Comparison of ENCODE assay signal across 8 cellular contexts in genomic region chr7:30252885-30253795, GRCh38. TPM values are rescaled to one million over a fixed set of nuclear protein-coding genes. Genes with fewer than 3 reads are reported as not detected.
DNase-seq lines count a peak whose midpoint lies in the region; ATAC-seq and TF ChIP-seq lines count a peak whose summit lies in the region.

No MANE protein-coding gene starts in this region.

- no peak for ATAC-seq in HG02852 (IDR thresholded peaks at IDR 0.05; ENCODE audit: unreplicated experiment)
- no peak for ATAC-seq in CD4-positive, alpha-beta T cell (ENCODE audit: poor library complexity)
- ATAC-seq in CD8-positive, alpha-beta T cell: no peak

- intact Hi-C loops in dorsolateral prefrontal cortex (cut with DNase I) (no loop called here), ovary (cut with DNase I) (no loop called here)
- intact Hi-C loops in CD4-positive, alpha-beta T cell (cut with DNase I, micrococcal nuclease): no loop called here
- intact Hi-C loops in CD8-positive, alpha-beta T cell (cut with DNase I, micrococcal nuclease): no loop called here

- H3K36me3 ChIP-seq in ovary: no peaks in the 10 kb centered on the region
- no peaks in the 10 kb centered on the region for H3K36me3 ChIP-seq in CD8-positive, alpha-beta T cell (ENCODE audit: insufficient read depth, low read length)

- no peaks in the 10 kb centered on the region for H3K36me3 Mint-ChIP-seq in CD4-positive, alpha-beta T cell (ENCODE audit: low read depth)
- no peaks in the 10 kb centered on the region for H3K36me3 Mint-ChIP-seq in CD8-positive, alpha-beta T cell

- no peak for TF ChIP-seq POLR2A in ovary (IDR thresholded peaks at IDR 0.05)

- TF ChIP-seq CTCF in dorsolateral prefrontal cortex (IDR thresholded peaks at IDR 0.05 in 54 of 56, conservative IDR thresholded peaks at IDR 0.05 in 2 of 56; ENCODE audit: low read depth in 1 of 56, partially characterized antibody in 56 of 56) (no peak), ovary (IDR thresholded peaks at IDR 0.05) (no peak)
- no peak for TF ChIP-seq CTCF in CD4-positive, alpha-beta T cell (IDR thresholded peaks at IDR 0.05)
- TF ChIP-seq CTCF in CD8-positive, alpha-beta T cell (IDR thresholded peaks at IDR 0.05): no peak

- peaks cover 4% of the 10 kb centered on the region for H3K4me1 ChIP-seq in ovary (ENCODE audit: insufficient read depth)
- peaks cover 8% of the 10 kb centered on the region for H3K4me1 ChIP-seq in CD8-positive, alpha-beta T cell (ENCODE audit: insufficient read depth, low read length)

- H3K27me3 ChIP-seq in dorsolateral prefrontal cortex (no peaks in the 10 kb centered on the region), ovary (no peaks in the 10 kb centered on the region)
- H3K27me3 ChIP-seq in CD4-positive, alpha-beta T cell (ENCODE audit: control insufficient read depth, insufficient read depth, low read length): no peaks in the 10 kb centered on the region
- H3K27me3 ChIP-seq in CD8-positive, alpha-beta T cell (ENCODE audit: insufficient read depth, low read length): no peaks in the 10 kb centered on the region

- DNase-seq in DMS53 treated with DMSO at 0.1 percent for 48 hours (lab: John Stamatoyannopoulos, UW; ENCODE audit: unreplicated experiment) (peak; percentile 23), NCI-H2171 treated with DMSO at 0.1 percent for 48 hours (lab: John Stamatoyannopoulos, UW) (peak; percentile 89), dorsolateral prefrontal cortex (peak in 6 of 10 donors; percentile 20 to 61 (median 48)), ovary (peak in 3 of 5 donors; percentile 26 to 40 (median 33)), SK-N-DZ (ENCODE audit: low spot score) (no peak)
- no peak for DNase-seq in CD4-positive, alpha-beta T cell
- DNase-seq in CD8-positive, alpha-beta T cell: no peak

- H3K4me3 ChIP-seq in dorsolateral prefrontal cortex (no peak overlapping the region), ovary (no peak overlapping the region)
- no peak overlapping the region for H3K4me3 ChIP-seq in CD8-positive, alpha-beta T cell (ENCODE audit: low read depth, low read length)

- TF ChIP-seq EP300 in ovary (IDR thresholded peaks at IDR 0.05): no peak

- H3K27ac ChIP-seq in dorsolateral prefrontal cortex (peak overlapping the region in 16 of 59 donors; percentile 5 to 54 (median 30)), ovary (no peak overlapping the region)
- H3K27ac ChIP-seq in CD4-positive, alpha-beta T cell (ENCODE audit: low read depth, low read length): no peak overlapping the region
- H3K27ac ChIP-seq in CD8-positive, alpha-beta T cell (ENCODE audit: low read depth, low read length): no peak overlapping the region

- CTCF ChIA-PET in CD4-positive, alpha-beta T cell (lab: Charles Lee): no interaction called here
- CTCF ChIA-PET in CD8-positive, alpha-beta T cell (lab: Charles Lee): no interaction called here

- no peaks in the 10 kb centered on the region for H3K9me3 Mint-ChIP-seq in CD4-positive, alpha-beta T cell
- H3K9me3 Mint-ChIP-seq in CD8-positive, alpha-beta T cell: no peaks in the 10 kb centered on the region

- no peak overlapping the region for H3K4me3 Mint-ChIP-seq in CD4-positive, alpha-beta T cell
- H3K4me3 Mint-ChIP-seq in CD8-positive, alpha-beta T cell: no peak overlapping the region

- H3K4me1 Mint-ChIP-seq in CD4-positive, alpha-beta T cell (ENCODE audit: low read depth): peaks cover 35% of the 10 kb centered on the region
- H3K4me1 Mint-ChIP-seq in CD8-positive, alpha-beta T cell (ENCODE audit: low read depth): peaks cover 16% of the 10 kb centered on the region

- POLR2A ChIA-PET in CD4-positive, alpha-beta T cell (lab: Charles Lee): no interaction called here
- POLR2A ChIA-PET in CD8-positive, alpha-beta T cell (lab: Charles Lee): no interaction called here

- H3K9me3 ChIP-seq in ovary: no peaks in the 10 kb centered on the region
- no peaks in the 10 kb centered on the region for H3K9me3 ChIP-seq in CD4-positive, alpha-beta T cell (ENCODE audit: control insufficient read depth, low read length)
- no peaks in the 10 kb centered on the region for H3K9me3 ChIP-seq in CD8-positive, alpha-beta T cell (ENCODE audit: low read length)

- WGBS in ovary, 3 donors: 73 to 75% (median 73%) methylated on average over 7 of the region's 7 CpGs

- no peaks in the 10 kb centered on the region for H3K27me3 Mint-ChIP-seq in CD4-positive, alpha-beta T cell
- H3K27me3 Mint-ChIP-seq in CD8-positive, alpha-beta T cell (ENCODE audit: low read depth): no peaks in the 10 kb centered on the region

- no peak overlapping the region for H3K27ac Mint-ChIP-seq in CD4-positive, alpha-beta T cell
- H3K27ac Mint-ChIP-seq in CD8-positive, alpha-beta T cell: no peak overlapping the region

RNA-seq across cellular contexts. Expression of gene ZNRF2, which starts 31.3 kb away (rescaled TPM):
- total RNA-seq in dorsolateral prefrontal cortex: 10 to 100 TPM; 11.4 to 24.8 (median 16.7) TPM
- 10 to 100 TPM in 6 of 7 donors, 1 to 10 TPM in 1; 9.8 to 24.8 (median 12.1) TPM for total RNA-seq in ovary
- 1 to 10 TPM; 3.0 to 8.6 TPM for polyA plus RNA-seq in ovary
- total RNA-seq in CD4-positive, alpha-beta T cell: 10 to 100 TPM; 20.4 to 23.6 TPM
- 10 to 100 TPM; 20.1 to 26.1 TPM for total RNA-seq in CD8-positive, alpha-beta T cell
- 9.3 and 10.6 TPM in 2 replicates for polyA plus RNA-seq in SK-N-DZ (2014; cell fraction: cytosol; rRNA removed)
- polyA plus RNA-seq in SK-N-DZ (2014; cell fraction: nucleus; rRNA removed): 8.4 and 8.8 TPM in 2 replicates

Comparison
In these comparisons a context has a peak if more than half of its experiments do, and no peak if none do; other contexts are left out.
1. DNase-seq: peak in DMS53 treated with DMSO at 0.1 percent for 48 hours (single experiment), NCI-H2171 treated with DMSO at 0.1 percent for 48 hours (single experiment), dorsolateral prefrontal cortex (6 of 10) and ovary (3 of 5); none in CD4-positive, alpha-beta T cell (0 of 10), CD8-positive, alpha-beta T cell (0 of 7) and SK-N-DZ (single experiment).